ENCODE assay signal across 8 cellular contexts in the genomic region with DNA sequence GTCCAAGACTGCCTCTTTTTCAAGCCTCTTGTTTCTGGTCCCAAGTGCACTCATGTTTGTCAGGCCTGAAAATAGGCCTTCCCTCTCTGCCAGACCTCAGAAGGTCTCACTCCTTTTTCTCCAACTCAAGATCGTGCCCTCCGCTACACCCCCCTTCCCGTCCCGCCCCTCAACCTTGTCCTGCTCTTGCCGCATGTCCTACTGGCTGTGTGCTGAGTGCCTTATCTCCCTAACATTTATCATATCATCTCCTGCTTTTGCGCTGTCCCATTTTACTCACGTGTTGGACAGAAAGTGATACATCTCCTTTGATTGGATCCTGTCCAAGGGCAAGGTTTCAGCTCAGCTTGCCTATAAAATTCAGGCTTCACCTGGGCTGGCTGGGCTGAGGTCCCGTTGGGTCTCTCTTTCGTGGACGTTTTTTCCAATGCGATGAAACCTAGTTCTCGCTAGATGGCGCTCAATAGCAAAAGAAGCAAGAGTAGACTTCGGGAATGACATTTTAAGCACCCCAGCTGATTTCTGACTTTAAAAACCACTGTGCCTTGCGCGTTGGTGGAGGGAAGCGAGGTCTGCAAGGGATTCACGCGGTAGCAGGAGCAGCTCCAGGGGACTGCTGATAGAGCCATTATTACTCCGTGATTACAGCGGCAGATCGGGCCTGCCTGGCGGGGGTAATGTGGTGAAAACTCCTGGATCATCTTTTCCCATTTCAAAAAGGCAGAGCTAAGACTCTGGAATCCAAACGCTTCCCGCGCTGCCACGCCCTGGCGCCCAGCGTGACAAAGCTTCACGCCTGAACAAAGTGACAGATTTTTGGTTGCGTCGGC.
DNase-seq lines count a peak whose midpoint lies in the region; ATAC-seq and TF ChIP-seq lines count a peak whose summit lies in the region.

No MANE protein-coding gene starts in this region.

- TF ChIP-seq CTCF in GM12872 (IDR thresholded peaks at IDR 0.05; ENCODE audit: insufficient read depth, low read depth, low read length) = peak; percentile 79
- peak; percentile 82 for TF ChIP-seq CTCF in SK-N-SH (IDR thresholded peaks at IDR 0.05)
- peak; percentile 83 for TF ChIP-seq CTCF in choroid plexus epithelial cell (conservative IDR thresholded peaks at IDR 0.05; ENCODE audit: low read depth, low read length)

- H3K27ac ChIP-seq in ACC112 (ENCODE audit: low read depth, low read length) (no peak overlapping the region), SK-N-SH (ENCODE audit: low read depth in 2 of 2, low read length in 1 of 2) (no peak overlapping the region)

- peak; percentile 67 for ATAC-seq in HG02623 (IDR thresholded peaks at IDR 0.05; ENCODE audit: unreplicated experiment)

- TF ChIP-seq EP300 in SK-N-SH (IDR thresholded peaks at IDR 0.05; ENCODE audit: borderline replicate concordance in 1 of 2, low read depth in 1 of 2, low read length in 1 of 2) = no peak

- no peak overlapping the region for H3K9ac ChIP-seq in SK-N-SH

- H3K27me3 ChIP-seq in ACC112 (ENCODE audit: insufficient read depth, low read length) (no peaks in the 10 kb centered on the region), SK-N-SH (ENCODE audit: insufficient read depth) (no peaks in the 10 kb centered on the region)

- H3K4me1 ChIP-seq in ACC112 (ENCODE audit: control insufficient read depth, insufficient read depth, low read length, unreplicated experiment) = no peaks in the 10 kb centered on the region
- peaks cover 0 to 9% of the 10 kb centered on the region in 2 experiments; a peak in 1 of 4 replicates for H3K4me1 ChIP-seq in SK-N-SH (ENCODE audit: control insufficient read depth in 1 of 2, insufficient read depth in 2 of 2, low read depth in 1 of 2, low read length in 1 of 2)

- no peaks in the 10 kb centered on the region for H3F3A ChIP-seq in SK-N-SH (replicated peaks; ENCODE audit: insufficient read depth)

- TF ChIP-seq RAD21 in SK-N-SH (IDR thresholded peaks at IDR 0.05; ENCODE audit: low read length) = peak; percentile 87

- no peaks in the 10 kb centered on the region for H3K36me3 ChIP-seq in ACC112 (ENCODE audit: insufficient read depth, low read length)
- no peaks in the 10 kb centered on the region for H3K36me3 ChIP-seq in SK-N-SH (replicated peaks in 1 of 2; ENCODE audit: control insufficient read depth in 1 of 2, insufficient read depth in 2 of 2, low read length in 1 of 2)

- 6% methylated on average over 25 of the region's 32 CpGs for WGBS in SK-N-SH (ENCODE audit: low lambda C conversion rate)

- H3K79me2 ChIP-seq in ACC112 (ENCODE audit: control insufficient read depth, insufficient read depth, low read length, unreplicated experiment) (no peaks in the 10 kb centered on the region), SK-N-SH (ENCODE audit: insufficient read depth) (no peaks in the 10 kb centered on the region)

- CTCF ChIA-PET in SK-N-SH (lab: Yijun Ruan, JAX) = interaction anchor here (0.5 to 4.3 kb wide), 35 partner anchors 10 to 1522 kb away, joined by 3 to 29 read pairs (median 4); no protein-coding TSS in a partner anchor

- peak overlapping the region; percentile 95 for H2AFZ ChIP-seq in ACC112 (ENCODE audit: low read length, unreplicated experiment)
- H2AFZ ChIP-seq in SK-N-SH (ENCODE audit: low read depth) = peak overlapping the region; percentile 56; the same call in 1 of the 2 replicates

- no peaks in the 10 kb centered on the region for H3K9me3 ChIP-seq in SK-N-SH

- H3K9me2 ChIP-seq in SK-N-SH = no peaks in the 10 kb centered on the region

- H3K4me3 ChIP-seq in ACC112 (ENCODE audit: low read depth, low read length) (peak overlapping the region; percentile 84), SK-N-SH (ENCODE audit: low read depth in 2 of 2, low read length in 1 of 2) (peak overlapping the region; percentile 31 to 54), choroid plexus epithelial cell (ENCODE audit: low read depth, low read length) (peak overlapping the region; percentile 56)

- peak; percentile 70 for DNase-seq in MV-4-11 (lab: John Stamatoyannopoulos, UW)
- DNase-seq in SK-N-SH = peak; percentile 77
- DNase-seq in choroid plexus epithelial cell (ENCODE audit: low read depth) = peak; percentile 88
- DNase-seq in kidney tubule cell (ENCODE audit: low spot score) = peak; percentile 77
- peak; percentile 1 to 10 for DNase-seq in stimulated activated CD4-positive, alpha-beta T cell treated with anti-CD3 and anti-CD28 coated beads, Interleukin-4, amount 100 ng/mL, for 4 hours

- H3K4me2 ChIP-seq in SK-N-SH = peak overlapping the region; percentile 74

- POLR2A ChIA-PET in SK-N-SH (lab: Yijun Ruan, JAX) = no interaction called here

- H4K20me1 ChIP-seq in SK-N-SH (ENCODE audit: insufficient read depth) = no peaks in the 10 kb centered on the region

TF ChIP-seq in SK-N-SH, 30 proteins besides CTCF, POLR2A, EP300 and RAD21:
- TF ChIP-seq, protein P1, sequence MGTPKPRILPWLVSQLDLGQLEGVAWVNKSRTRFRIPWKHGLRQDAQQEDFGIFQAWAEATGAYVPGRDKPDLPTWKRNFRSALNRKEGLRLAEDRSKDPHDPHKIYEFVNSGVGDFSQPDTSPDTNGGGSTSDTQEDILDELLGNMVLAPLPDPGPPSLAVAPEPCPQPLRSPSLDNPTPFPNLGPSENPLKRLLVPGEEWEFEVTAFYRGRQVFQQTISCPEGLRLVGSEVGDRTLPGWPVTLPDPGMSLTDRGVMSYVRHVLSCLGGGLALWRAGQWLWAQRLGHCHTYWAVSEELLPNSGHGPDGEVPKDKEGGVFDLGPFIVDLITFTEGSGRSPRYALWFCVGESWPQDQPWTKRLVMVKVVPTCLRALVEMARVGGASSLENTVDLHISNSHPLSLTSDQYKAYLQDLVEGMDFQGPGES (IDR thresholded peaks at IDR 0.05; ENCODE audit: low read depth, low read length) = no peak
- no peak for TF ChIP-seq YY1 (IDR thresholded peaks at IDR 0.05; ENCODE audit: low read depth)
- TF ChIP-seq NFIC (IDR thresholded peaks at IDR 0.05; ENCODE audit: borderline replicate concordance) = no peak
- TF ChIP-seq RFX5 (IDR thresholded peaks at IDR 0.05; ENCODE audit: low read length) = no peak
- TF ChIP-seq, protein P2, sequence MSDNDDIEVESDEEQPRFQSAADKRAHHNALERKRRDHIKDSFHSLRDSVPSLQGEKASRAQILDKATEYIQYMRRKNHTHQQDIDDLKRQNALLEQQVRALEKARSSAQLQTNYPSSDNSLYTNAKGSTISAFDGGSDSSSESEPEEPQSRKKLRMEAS (IDR thresholded peaks at IDR 0.05; ENCODE audit: low read depth) = 0 out of 2 replicates have a peak, but pooled peaks have one; percentile 39
- TF ChIP-seq NRF1 (IDR thresholded peaks at IDR 0.05; ENCODE audit: low read depth, low read length) = no peak
- peak; percentile 62 for TF ChIP-seq SMC3 (IDR thresholded peaks at IDR 0.05; ENCODE audit: low read depth, low read length)
- TF ChIP-seq, protein P3, sequence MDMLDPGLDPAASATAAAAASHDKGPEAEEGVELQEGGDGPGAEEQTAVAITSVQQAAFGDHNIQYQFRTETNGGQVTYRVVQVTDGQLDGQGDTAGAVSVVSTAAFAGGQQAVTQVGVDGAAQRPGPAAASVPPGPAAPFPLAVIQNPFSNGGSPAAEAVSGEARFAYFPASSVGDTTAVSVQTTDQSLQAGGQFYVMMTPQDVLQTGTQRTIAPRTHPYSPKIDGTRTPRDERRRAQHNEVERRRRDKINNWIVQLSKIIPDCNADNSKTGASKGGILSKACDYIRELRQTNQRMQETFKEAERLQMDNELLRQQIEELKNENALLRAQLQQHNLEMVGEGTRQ (IDR thresholded peaks at IDR 0.05; ENCODE audit: borderline replicate concordance, low read depth, low read length) = no peak
- TF ChIP-seq RXRA (IDR thresholded peaks at IDR 0.05; ENCODE audit: borderline replicate concordance, low read depth) = no peak
- peak; percentile 44; the same call in 1 of the 2 replicates for TF ChIP-seq SIN3A (IDR thresholded peaks at IDR 0.05; ENCODE audit: borderline replicate concordance, low read depth, low read length)
- TF ChIP-seq MXI1 (IDR thresholded peaks at IDR 0.05; ENCODE audit: low read depth, low read length) = peak; percentile 64; the same call in 1 of the 2 replicates

Comparison
In these comparisons a context has a peak if more than half of its experiments do, and no peak if none do; other contexts are left out.
1. DNase-seq: peak in every context shown above with its lines; median percentile 88 in choroid plexus epithelial cell; 77 in SK-N-SH; 77 in kidney tubule cell; 70 in MV-4-11; 6 in stimulated activated CD4-positive, alpha-beta T cell treated with anti-CD3 and anti-CD28 coated beads, Interleukin-4, amount 100 ng/mL, for 4 hours.